ENCODE assay signal across 2 cellular contexts in genomic region chr1:165815725-165816124, GRCh38.
TF ChIP-seq lines count a peak whose summit lies in the region.

No MANE protein-coding gene starts in this region.

TF ChIP-seq in SK-N-SH treated with all-trans-retinoic acid at 6 μM for 48 hours, 23 proteins besides CTCF, POLR2A, EP300 and RAD21 (continued from another document):
- TF ChIP-seq TSHZ2 (CRISPR knock-in tag; IDR thresholded peaks at IDR 0.05) (no peak), ZNF70 (CRISPR knock-in tag; IDR thresholded peaks at IDR 0.05) (no peak), TOX (CRISPR knock-in tag; IDR thresholded peaks at IDR 0.05; ENCODE audit: borderline replicate concordance) (no peak), ZNF565 (CRISPR knock-in tag; conservative IDR thresholded peaks at IDR 0.05; ENCODE audit: low read depth) (no peak), PPARA (CRISPR knock-in tag; IDR thresholded peaks at IDR 0.05; ENCODE audit: borderline replicate concordance) (no peak)
- TF ChIP-seq, protein P1, sequence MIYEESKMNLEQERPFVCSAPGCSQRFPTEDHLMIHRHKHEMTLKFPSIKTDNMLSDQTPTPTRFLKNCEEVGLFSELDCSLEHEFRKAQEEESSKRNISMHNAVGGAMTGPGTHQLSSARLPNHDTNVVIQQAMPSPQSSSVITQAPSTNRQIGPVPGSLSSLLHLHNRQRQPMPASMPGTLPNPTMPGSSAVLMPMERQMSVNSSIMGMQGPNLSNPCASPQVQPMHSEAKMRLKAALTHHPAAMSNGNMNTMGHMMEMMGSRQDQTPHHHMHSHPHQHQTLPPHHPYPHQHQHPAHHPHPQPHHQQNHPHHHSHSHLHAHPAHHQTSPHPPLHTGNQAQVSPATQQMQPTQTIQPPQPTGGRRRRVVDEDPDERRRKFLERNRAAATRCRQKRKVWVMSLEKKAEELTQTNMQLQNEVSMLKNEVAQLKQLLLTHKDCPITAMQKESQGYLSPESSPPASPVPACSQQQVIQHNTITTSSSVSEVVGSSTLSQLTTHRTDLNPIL (CRISPR knock-in tag; IDR thresholded peaks at IDR 0.05; ENCODE audit: low read depth): no peak

TF ChIP-seq in SK-N-SH, 30 proteins besides CTCF, POLR2A, EP300 and RAD21 (continued from another document):
- TF ChIP-seq PBX3 (IDR thresholded peaks at IDR 0.05) (no peak), YY1 (IDR thresholded peaks at IDR 0.05; ENCODE audit: low read depth) (no peak), RFX5 (IDR thresholded peaks at IDR 0.05; ENCODE audit: low read length) (no peak), GABPA (IDR thresholded peaks at IDR 0.05; ENCODE audit: low read depth) (no peak), SIN3A (IDR thresholded peaks at IDR 0.05; ENCODE audit: borderline replicate concordance, low read depth, low read length) (no peak), JUND (IDR thresholded peaks at IDR 0.05) (no peak), GATA2 (CRISPR knock-in tag; IDR thresholded peaks at IDR 0.05) (no peak), NFIC (IDR thresholded peaks at IDR 0.05; ENCODE audit: borderline replicate concordance) (no peak), CHD2 (IDR thresholded peaks at IDR 0.05; ENCODE audit: low read length, partially characterized antibody) (no peak), MEF2A (IDR thresholded peaks at IDR 0.05; ENCODE audit: borderline replicate concordance, low read depth) (no peak), POLR2AphosphoS5 (IDR thresholded peaks at IDR 0.05; ENCODE audit: low read depth, low read length) (no peak), EZH2phosphoT487 (IDR thresholded peaks at IDR 0.05; ENCODE audit: borderline replicate concordance, low read depth) (no peak)
- TF ChIP-seq, protein P2, sequence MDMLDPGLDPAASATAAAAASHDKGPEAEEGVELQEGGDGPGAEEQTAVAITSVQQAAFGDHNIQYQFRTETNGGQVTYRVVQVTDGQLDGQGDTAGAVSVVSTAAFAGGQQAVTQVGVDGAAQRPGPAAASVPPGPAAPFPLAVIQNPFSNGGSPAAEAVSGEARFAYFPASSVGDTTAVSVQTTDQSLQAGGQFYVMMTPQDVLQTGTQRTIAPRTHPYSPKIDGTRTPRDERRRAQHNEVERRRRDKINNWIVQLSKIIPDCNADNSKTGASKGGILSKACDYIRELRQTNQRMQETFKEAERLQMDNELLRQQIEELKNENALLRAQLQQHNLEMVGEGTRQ (IDR thresholded peaks at IDR 0.05; ENCODE audit: borderline replicate concordance, low read depth, low read length): no peak
- TF ChIP-seq, protein P3, sequence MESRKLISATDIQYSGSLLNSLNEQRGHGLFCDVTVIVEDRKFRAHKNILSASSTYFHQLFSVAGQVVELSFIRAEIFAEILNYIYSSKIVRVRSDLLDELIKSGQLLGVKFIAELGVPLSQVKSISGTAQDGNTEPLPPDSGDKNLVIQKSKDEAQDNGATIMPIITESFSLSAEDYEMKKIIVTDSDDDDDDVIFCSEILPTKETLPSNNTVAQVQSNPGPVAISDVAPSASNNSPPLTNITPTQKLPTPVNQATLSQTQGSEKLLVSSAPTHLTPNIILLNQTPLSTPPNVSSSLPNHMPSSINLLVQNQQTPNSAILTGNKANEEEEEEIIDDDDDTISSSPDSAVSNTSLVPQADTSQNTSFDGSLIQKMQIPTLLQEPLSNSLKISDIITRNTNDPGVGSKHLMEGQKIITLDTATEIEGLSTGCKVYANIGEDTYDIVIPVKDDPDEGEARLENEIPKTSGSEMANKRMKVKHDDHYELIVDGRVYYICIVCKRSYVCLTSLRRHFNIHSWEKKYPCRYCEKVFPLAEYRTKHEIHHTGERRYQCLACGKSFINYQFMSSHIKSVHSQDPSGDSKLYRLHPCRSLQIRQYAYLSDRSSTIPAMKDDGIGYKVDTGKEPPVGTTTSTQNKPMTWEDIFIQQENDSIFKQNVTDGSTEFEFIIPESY (IDR thresholded peaks at IDR 0.05; ENCODE audit: borderline replicate concordance, low read depth): no peak
